2 cellular contexts compared by ENCODE assay signal in genomic region chr4:2923141-2923551, GRCh38.
TF ChIP-seq lines count a peak whose summit lies in the region.

No MANE protein-coding gene starts in this region.

TF ChIP-seq in GM23338, 12 proteins besides CTCF, POLR2A, EP300 and RAD21 (continued from another document):
- TF ChIP-seq ETS1 (IDR thresholded peaks at IDR 0.05) (no peak), EZH2 (IDR thresholded peaks at IDR 0.05; ENCODE audit: low read depth, unreplicated experiment) (no peak), REST (IDR thresholded peaks at IDR 0.05; ENCODE audit: unreplicated experiment) (no peak), ZNF462 (CRISPR knock-in tag; IDR thresholded peaks at IDR 0.05) (no peak)
TF ChIP-seq in GM23338: peak in this region for 0.

TF ChIP-seq in SK-N-SH, 30 proteins besides CTCF, POLR2A, EP300 and RAD21 (continued from another document):
- TF ChIP-seq, protein P1, sequence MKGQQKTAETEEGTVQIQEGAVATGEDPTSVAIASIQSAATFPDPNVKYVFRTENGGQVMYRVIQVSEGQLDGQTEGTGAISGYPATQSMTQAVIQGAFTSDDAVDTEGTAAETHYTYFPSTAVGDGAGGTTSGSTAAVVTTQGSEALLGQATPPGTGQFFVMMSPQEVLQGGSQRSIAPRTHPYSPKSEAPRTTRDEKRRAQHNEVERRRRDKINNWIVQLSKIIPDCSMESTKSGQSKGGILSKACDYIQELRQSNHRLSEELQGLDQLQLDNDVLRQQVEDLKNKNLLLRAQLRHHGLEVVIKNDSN (IDR thresholded peaks at IDR 0.05; ENCODE audit: borderline replicate concordance, low read depth): no peak
- TF ChIP-seq TAF1 (IDR thresholded peaks at IDR 0.05; ENCODE audit: borderline replicate concordance, low read depth, low read length): no peak
- no peak for TF ChIP-seq REST (IDR thresholded peaks at IDR 0.05; ENCODE audit: low read depth, low read length)
- TF ChIP-seq, protein P2, sequence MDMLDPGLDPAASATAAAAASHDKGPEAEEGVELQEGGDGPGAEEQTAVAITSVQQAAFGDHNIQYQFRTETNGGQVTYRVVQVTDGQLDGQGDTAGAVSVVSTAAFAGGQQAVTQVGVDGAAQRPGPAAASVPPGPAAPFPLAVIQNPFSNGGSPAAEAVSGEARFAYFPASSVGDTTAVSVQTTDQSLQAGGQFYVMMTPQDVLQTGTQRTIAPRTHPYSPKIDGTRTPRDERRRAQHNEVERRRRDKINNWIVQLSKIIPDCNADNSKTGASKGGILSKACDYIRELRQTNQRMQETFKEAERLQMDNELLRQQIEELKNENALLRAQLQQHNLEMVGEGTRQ (IDR thresholded peaks at IDR 0.05; ENCODE audit: borderline replicate concordance, low read depth, low read length): no peak
- no peak for TF ChIP-seq JUND (IDR thresholded peaks at IDR 0.05)
- TF ChIP-seq EZH2phosphoT487 (IDR thresholded peaks at IDR 0.05; ENCODE audit: borderline replicate concordance, low read depth): no peak
- TF ChIP-seq IRF3 (IDR thresholded peaks at IDR 0.05; ENCODE audit: low read depth, low read length): no peak
- no peak for TF ChIP-seq GATA2 (CRISPR knock-in tag; IDR thresholded peaks at IDR 0.05)
- TF ChIP-seq RCOR1 (IDR thresholded peaks at IDR 0.05; ENCODE audit: low read length): no peak
TF ChIP-seq in SK-N-SH: peak in this region for 0.
